8 cellular contexts compared by ENCODE assay signal in genomic region chr19:4911786-4912672, GRCh38. TPM values are rescaled to one million over a fixed set of nuclear protein-coding genes. Genes with fewer than 3 reads are reported as not detected.
A peak's percentile ranks its signal among the peaks of the same experiment; 100 is the strongest.
DNase-seq lines count a peak whose midpoint lies in the region; ATAC-seq and TF ChIP-seq lines count a peak whose summit lies in the region.

No MANE protein-coding gene starts in this region.

- H3K4me3 ChIP-seq in HUES6 (ENCODE audit: low read depth, low read length) (peak overlapping the region; percentile 57; the same call in 1 of the 2 replicates), heart right ventricle (peak overlapping the region in 6 of 10 donors; percentile 13 to 93 (median 70)), psoas muscle (peak overlapping the region; percentile 79), vagina (peak overlapping the region; percentile 58 to 76)

- WGBS in heart right ventricle, 2 donors: 36 to 41% methylated on average over 29 of the region's 29 CpGs
- 27 to 42% (median 32%) methylated on average over 29 of the region's 29 CpGs for WGBS in psoas muscle, 3 donors

- peak in 7 of 8 donors; percentile 27 to 61 (median 53) for ATAC-seq in heart right ventricle
- peak; percentile 70 to 82 (median 74) for ATAC-seq in psoas muscle
- ATAC-seq in GM19324 (IDR thresholded peaks at IDR 0.05; ENCODE audit: low FRiP score, unreplicated experiment): no peak

- no peak for TF ChIP-seq POLR2A in vagina (IDR thresholded peaks at IDR 0.05)

- H3K27me3 ChIP-seq in HUES6 (ENCODE audit: control insufficient read depth, insufficient read depth, low read length) (no peaks in the 10 kb centered on the region), heart right ventricle (peaks cover 0 to 11% (median 4%) of the 10 kb centered on the region in 7 donors), psoas muscle (ENCODE audit: insufficient read depth in 3 of 3, low read length in 2 of 3) (no peaks in the 10 kb centered on the region), vagina (no peaks in the 10 kb centered on the region)

- intact Hi-C loops in heart right ventricle (cut with DNase I): loop anchor here (1.0 to 5.0 kb wide), 13 partner anchors 39 to 185 kb away; no protein-coding TSS in a partner anchor
- intact Hi-C loops in psoas muscle (cut with DNase I): loop anchor here (1.0 to 10.0 kb wide), 7 partner anchors 40 to 177 kb away; no protein-coding TSS in a partner anchor
- intact Hi-C loops in vagina (cut with DNase I): loop anchor here (5.0 kb wide), 2 partner anchors 45 to 100 kb away; partner anchors contain the start of gene PLIN3

- DNase-seq in Caki2 (ENCODE audit: low read depth) (peak; percentile 99), T-helper 1 cell (peak in 4 of 5 donors; percentile 49 to 70 (median 56)), amniotic stem cell (lab: John Stamatoyannopoulos, UW) (peak; percentile 99), heart right ventricle (peak; percentile 26 to 40), psoas muscle (peak; percentile 74 to 75), vagina (ENCODE audit: extremely low spot score in 2 of 2) (no peak)

- H3K36me3 ChIP-seq in HUES6 (ENCODE audit: control insufficient read depth, insufficient read depth, low read length) (peaks cover 50% of the 10 kb centered on the region), heart right ventricle (peaks cover 0 to 7% (median 0%) of the 10 kb centered on the region in 9 donors), psoas muscle (ENCODE audit: insufficient read depth in 1 of 2, low read depth in 1 of 2) (no peaks in the 10 kb centered on the region), vagina (no peaks in the 10 kb centered on the region)

- peak overlapping the region; percentile 48; the same call in 1 of the 2 replicates for H3K27ac ChIP-seq in HUES6 (ENCODE audit: low read depth, low read length)
- H3K27ac ChIP-seq in heart right ventricle: peak overlapping the region in 1 of 10 donors; percentile 73
- H3K27ac ChIP-seq in psoas muscle: no peak overlapping the region
- H3K27ac ChIP-seq in vagina: peak overlapping the region; percentile 65

- TF ChIP-seq CTCF in heart right ventricle (IDR thresholded peaks at IDR 0.05): peak; percentile 14 to 72 (median 56)
- peak; percentile 60 for TF ChIP-seq CTCF in psoas muscle (IDR thresholded peaks at IDR 0.05)
- TF ChIP-seq CTCF in vagina (IDR thresholded peaks at IDR 0.05): peak; percentile 27 to 67 (median 46)

- in situ Hi-C loops in Caki2 (cut with HindIII; ENCODE audit: low pct_unique_long_range_greater_than_20kb, low sequenced_read_pairs): no loop called here

- peaks cover 37% of the 10 kb centered on the region for H3K4me1 ChIP-seq in HUES6 (ENCODE audit: control insufficient read depth, insufficient read depth, low read length)
- H3K4me1 ChIP-seq in heart right ventricle: peaks cover 4 to 76% (median 25%) of the 10 kb centered on the region in 9 donors
- H3K4me1 ChIP-seq in psoas muscle: peaks cover 19% of the 10 kb centered on the region
- H3K4me1 ChIP-seq in vagina: peaks cover 52% of the 10 kb centered on the region

- H3K9ac ChIP-seq in HUES6 (ENCODE audit: low read length): peak overlapping the region; percentile 73

- no peaks in the 10 kb centered on the region for H3K9me3 ChIP-seq in HUES6 (ENCODE audit: control insufficient read depth, insufficient read depth, low read depth, low read length)
- H3K9me3 ChIP-seq in heart right ventricle: no peaks in the 10 kb centered on the region
- no peaks in the 10 kb centered on the region for H3K9me3 ChIP-seq in psoas muscle
- no peaks in the 10 kb centered on the region for H3K9me3 ChIP-seq in vagina

RNA-seq across cellular contexts. Expression of gene UHRF1, which starts 2.7 kb away (rescaled TPM):
- total RNA-seq in Caki2 (2014; rRNA removed; shearing (Covaris generic); ENCODE audit: low replicate concordance): 64.8 and 65.6 TPM in 2 replicates
- total RNA-seq in heart right ventricle (1 to 10 TPM in 5 of 10 donors, under 1 TPM in 5; 0.35 to 6.2 (median 1.1) TPM), psoas muscle (1 to 10 TPM in 1 of 4 donors, under 1 TPM in 3; 0.17 to 1.8 (median 0.43) TPM), vagina (2.0 TPM)
- polyA plus RNA-seq in heart right ventricle (under 1 TPM; 0.39 to 0.44 TPM), psoas muscle (1 to 10 TPM in 1 of 3 donors, under 1 TPM in 2; 0.22 to 1.9 (median 0.27) TPM)

RNA-seq across cellular contexts. Expression of gene ARRDC5, which starts 9.3 kb away (rescaled TPM):
- total RNA-seq in Caki2 (2014; rRNA removed; shearing (Covaris generic); ENCODE audit: low replicate concordance): not detected in 2 replicates
- total RNA-seq in heart right ventricle (under 1 TPM in 1 of 10 donors, not detected in 9; 0.21 TPM), psoas muscle (not detected), vagina (0.98 TPM)
- polyA plus RNA-seq in heart right ventricle (under 1 TPM in 1 of 2 donors, not detected in 1; 0.01 TPM), psoas muscle (not detected)

RNA-seq across cellular contexts. Expression of gene PLIN3, which starts 44.6 kb away (rescaled TPM):
- total RNA-seq in Caki2 (2014; rRNA removed; shearing (Covaris generic); ENCODE audit: low replicate concordance): 320 and 387 TPM in 2 replicates
- total RNA-seq in heart right ventricle: 10 to 100 TPM; 16.3 to 52.9 (median 26.0) TPM
- polyA plus RNA-seq in heart right ventricle: 10 to 100 TPM in 1 of 2 donors, 1 to 10 TPM in 1; 7.2 to 47.0 TPM
- total RNA-seq in psoas muscle: 100 to 1,000 TPM in 2 of 4 donors, 10 to 100 TPM in 2; 67.2 to 251 (median 90.0) TPM
- 100 to 1,000 TPM in 2 of 3 donors, 10 to 100 TPM in 1; 75.3 to 309 (median 142) TPM for polyA plus RNA-seq in psoas muscle
- 93.8 TPM for total RNA-seq in vagina

RNA-seq across cellular contexts. Expression of gene KDM4B, which starts 56.9 kb away (rescaled TPM):
- 21.0 and 29.2 TPM in 2 replicates for total RNA-seq in Caki2 (2014; rRNA removed; shearing (Covaris generic); ENCODE audit: low replicate concordance)
- total RNA-seq in heart right ventricle: 10 to 100 TPM; 21.4 to 35.8 (median 30.3) TPM
- polyA plus RNA-seq in heart right ventricle: 10 to 100 TPM; 12.4 to 34.4 TPM
- total RNA-seq in psoas muscle: 10 to 100 TPM; 22.9 to 45.9 (median 37.8) TPM
- 10 to 100 TPM in 2 of 3 donors, 1 to 10 TPM in 1; 9.3 to 29.5 (median 19.9) TPM for polyA plus RNA-seq in psoas muscle
- total RNA-seq in vagina: 59.7 TPM

Comparison
In these comparisons a context has a peak if more than half of its experiments do, and no peak if none do; other contexts are left out.
1. DNase-seq: peak in Caki2 (single experiment), T-helper 1 cell (4 of 5), amniotic stem cell (single experiment), heart right ventricle (2 of 2) and psoas muscle (2 of 2); none in vagina (0 of 2).
2. Peak in every context shown above with its lines, with median percentiles within 50 percentile points of each other: H3K4me3 ChIP-seq and CTCF ChIP-seq.